In the genomic region with DNA sequence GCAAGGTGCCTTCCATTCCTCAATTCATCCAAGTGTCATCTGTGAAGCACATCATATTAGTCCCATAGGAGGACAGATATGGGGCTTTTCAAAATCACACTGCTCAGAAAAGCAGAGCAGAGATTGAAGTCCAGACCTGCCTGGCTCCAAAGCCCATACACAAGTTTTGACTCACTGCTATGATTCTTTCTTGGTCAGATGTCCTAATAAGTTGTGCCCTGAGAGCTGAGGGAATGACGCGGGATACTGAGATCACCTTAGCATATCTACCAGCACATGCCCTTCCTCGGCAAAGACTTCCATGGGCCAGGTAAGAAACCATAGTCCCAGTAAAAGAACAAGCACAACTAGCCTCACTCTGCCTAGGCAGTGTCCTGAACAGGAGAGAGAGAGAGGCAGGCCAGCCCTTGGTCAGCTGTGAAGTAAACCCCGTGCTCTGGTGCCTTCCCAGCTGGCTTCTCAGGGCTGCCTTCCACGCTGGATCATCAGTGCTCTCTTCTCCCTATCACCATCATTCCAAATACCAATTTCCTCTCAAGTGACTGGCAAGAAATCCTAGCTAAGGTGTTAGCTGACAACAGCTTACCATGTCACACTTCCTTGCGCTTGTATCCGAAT, we compare ENCODE assay signal across 20 cellular contexts.
"Had no signal": no experiment of that assay in that cellular context is flagged by ENCODE, and none has a peak within 500 bp of the region (broad histone marks: within the 10 kb centered on the region; RNA-seq: fewer than 3 reads in every experiment).

No MANE protein-coding gene starts in this region.

- H3K27me3 ChIP-seq: body of pancreas, colonic mucosa, tibial nerve had no signal

- H3K27ac ChIP-seq: body of pancreas, colonic mucosa, lower lobe of right lung, tibial nerve, WERI-Rb-1 had no signal

- H3K4me3 ChIP-seq: body of pancreas, colonic mucosa, lower lobe of right lung, tibial nerve had no signal

- H3K4me1 ChIP-seq: colonic mucosa, lower lobe of right lung, tibial nerve had no signal

- H3K9me3 ChIP-seq: body of pancreas, colonic mucosa, lower lobe of right lung, tibial nerve had no signal

- H3K36me3 ChIP-seq: colonic mucosa had no signal

- DNase-seq: activated CD4-positive, alpha-beta T cell treated with anti-CD3 and anti-CD28 coated beads, Interleukin-2, amount 50 U/mL, for 1 hour; activated CD4-positive, CD25-positive, alpha-beta regulatory T cell treated with anti-CD3 and anti-CD28 coated beads, Interleukin-2, amount 50 U/mL, for 72 hours; activated CD8-positive, alpha-beta T cell treated with anti-CD3 and anti-CD28 coated beads, Interleukin-2, amount 10 ng/mL, durations not matched to agents 7 days and 5 days; activated gamma-delta T cell; activated naive CD4-positive, alpha-beta T cell treated with anti-CD3 and anti-CD28 coated beads, Interleukin-2, amount 50 U/mL, for 16 hours; activated naive CD8-positive, alpha-beta T cell treated with anti-CD3 and anti-CD28 coated beads, Interleukin-2, amount 50 U/mL, for 24 hours; body of pancreas; colonic mucosa; foreskin melanocyte; islet precursor cell; left colon; lower lobe of right lung; mesendoderm; naive B cell; occipital lobe; stimulated activated CD4-positive, alpha-beta T cell treated with anti-CD3 and anti-CD28 coated beads, Interleukin-4, amount 100 ng/mL, for 1 hour; stimulated activated naive CD4-positive, alpha-beta T cell treated with Interleukin-2 at 50 U/mL for 16 hours; T-cell; WERI-Rb-1 had no signal

- ATAC-seq: activated CD8-positive, alpha-beta T cell treated with anti-CD3 and anti-CD28 coated beads, Interleukin-2, amount 10 ng/mL, durations not matched to agents 7 days and 5 days; activated naive CD8-positive, alpha-beta T cell treated with anti-CD3 and anti-CD28 coated beads, Interleukin-2, amount 50 U/mL, for 24 hours; body of pancreas; left colon; lower lobe of right lung; T-cell had no signal
